ENCODE assay signal across 10 cellular contexts in the genomic region with DNA sequence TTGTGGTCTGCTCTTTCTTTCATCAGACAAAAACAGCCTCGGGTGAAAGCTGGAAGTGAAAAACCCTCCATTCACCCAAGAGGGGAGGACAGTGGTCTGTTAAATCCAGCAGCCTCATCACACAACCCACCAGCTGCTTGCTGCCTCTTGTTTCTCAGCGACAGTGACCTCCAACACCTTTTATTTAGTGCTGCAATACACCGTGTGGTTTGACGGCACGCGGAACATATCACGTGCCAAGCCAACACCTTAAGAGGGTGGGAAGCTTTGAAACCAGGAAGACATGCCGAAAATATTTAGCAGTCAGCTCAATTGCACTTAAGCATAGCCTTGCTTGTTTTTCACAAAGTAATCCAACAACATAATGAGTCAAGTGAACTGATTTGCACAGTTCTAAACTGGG. TPM values are rescaled to one million over a fixed set of nuclear protein-coding genes. Genes with fewer than 3 reads are reported as not detected.
DNase-seq lines count a peak whose midpoint lies in the region; TF ChIP-seq lines count a peak whose summit lies in the region.
"Had no signal": no experiment of that assay in that cellular context is flagged by ENCODE, and none has a peak within 500 bp of the region (broad histone marks: within the 10 kb centered on the region; RNA-seq: fewer than 3 reads in every experiment).

No MANE protein-coding gene starts in this region.

- no peak for TF ChIP-seq CTCF in fibroblast of villous mesenchyme (IDR thresholded peaks at IDR 0.05; ENCODE audit: insufficient read depth, low read depth, low read length)

- no peak overlapping the region for H3K4me3 ChIP-seq in fibroblast of villous mesenchyme (ENCODE audit: low read depth, low read length)

- peak; percentile 57 for DNase-seq in ELF-1 (ENCODE audit: low read depth, low spot score)
- DNase-seq in M059J (ENCODE audit: low read depth): peak; percentile 31
- DNase-seq in fibroblast of villous mesenchyme (ENCODE audit: low read depth): peak; percentile 17
- DNase-seq in renal cortical epithelial cell (ENCODE audit: low read depth): peak; percentile 87
- DNase-seq in NCI-H1694 treated with DMSO at 0.1 percent for 48 hours (lab: John Stamatoyannopoulos, UW): no peak
- no peak for DNase-seq in EL
- no peak for DNase-seq in foreskin melanocyte
- DNase-seq in posterior vena cava (ENCODE audit: low spot score): no peak
- DNase-seq: activated T-cell treated with anti-CD3 and anti-CD28 coated beads, Interleukin-2, amount 50 U/mL, for 72 hours; caudate nucleus had no signal

- intact Hi-C loops in posterior vena cava (cut with DNase I): no loop called here

RNA-seq across cellular contexts. Expression of gene POGLUT3, which starts 39.8 kb away (rescaled TPM):
- total RNA-seq in M059J (2014; rRNA removed; shearing (Covaris generic)): 46.0 and 82.0 TPM in 2 replicates
- total RNA-seq in fibroblast of villous mesenchyme (40.6 and 60.0 TPM in 2 replicates), renal cortical epithelial cell (10.6 and 11.7 TPM in 2 replicates), posterior vena cava (10 to 100 TPM; 55.5 to 59.8 TPM)

RNA-seq across cellular contexts. Expression of gene EXPH5, which starts 55.5 kb away (rescaled TPM):
- 2.3 and 2.7 TPM in 2 replicates for total RNA-seq in M059J (2014; rRNA removed; shearing (Covaris generic))
- total RNA-seq in fibroblast of villous mesenchyme (0.32 and 2.2 TPM in 2 replicates), renal cortical epithelial cell (6.7 and 9.9 TPM in 2 replicates), posterior vena cava (1 to 10 TPM in 1 of 2 donors, under 1 TPM in 1; 0.95 to 1.3 TPM)

Comparison
In these comparisons a context has a peak if more than half of its experiments do, and no peak if none do; other contexts are left out.
1. DNase-seq: peak in ELF-1 (single experiment), M059J (single experiment), fibroblast of villous mesenchyme (single experiment) and renal cortical epithelial cell (single experiment); none in NCI-H1694 treated with DMSO at 0.1 percent for 48 hours (single experiment), EL (single experiment), foreskin melanocyte (single experiment) and posterior vena cava (single experiment).